Comparison of ENCODE assay signal across 9 cellular contexts in genomic region chr19:38667552-38668205, GRCh38. TPM values are rescaled to one million over a fixed set of nuclear protein-coding genes. Genes with fewer than 3 reads are reported as not detected.
DNase-seq lines count a peak whose midpoint lies in the region; ATAC-seq and TF ChIP-seq lines count a peak whose summit lies in the region.
"Had no signal": no experiment of that assay in that cellular context is flagged by ENCODE, and none has a peak within 500 bp of the region (broad histone marks: within the 10 kb centered on the region; RNA-seq: fewer than 3 reads in every experiment).

No MANE protein-coding gene starts in this region.

- H3K36me3 Mint-ChIP-seq in activated CD4-positive, alpha-beta T cell treated with anti-CD3 and anti-CD28 coated beads, Interleukin-2, amount 10 ng/mL, durations not matched to agents 7 days and 5 days (ENCODE audit: low read depth), result peaks cover 45% of the 10 kb centered on the region
- H3K36me3 Mint-ChIP-seq in memory B cell, result peaks cover 2% of the 10 kb centered on the region

- CTCF ChIA-PET in activated CD4-positive, alpha-beta T cell treated with anti-CD3 and anti-CD28 coated beads, Interleukin-2, amount 10 ng/mL, durations not matched to agents 7 days and 5 days (lab: Charles Lee), result interaction anchor here (0.6 kb wide), 1 partner anchor 773 kb away, joined by 3 read pairs; no protein-coding TSS in a partner anchor
- CTCF ChIA-PET in mammary epithelial cell (lab: Charles Lee; ENCODE audit: low non-redundant PET), result interaction anchor here (0.7 kb wide), 1 partner anchor 8 kb away, joined by 5 read pairs; no protein-coding TSS in a partner anchor

- H3K9me3 Mint-ChIP-seq in activated CD4-positive, alpha-beta T cell treated with anti-CD3 and anti-CD28 coated beads, Interleukin-2, amount 10 ng/mL, durations not matched to agents 7 days and 5 days, result no peaks in the 10 kb centered on the region
- no peaks in the 10 kb centered on the region for H3K9me3 Mint-ChIP-seq in memory B cell

- no peak for DNase-seq in activated CD4-positive, alpha-beta T cell treated with anti-CD3 and anti-CD28 coated beads, Interleukin-2, amount 10 ng/mL, durations not matched to agents 7 days and 5 days
- no peak for DNase-seq in activated CD4-positive, alpha-beta T cell treated with anti-CD3 and anti-CD28 coated beads, Interleukin-2, amount 50 U/mL, for 4 hours
- DNase-seq in mammary epithelial cell (no peak), memory B cell (ENCODE audit: low spot score in 2 of 2) (no peak), transverse colon (no peak), GF-D8 (lab: John Stamatoyannopoulos, UW) (no peak), SKM-1 (lab: John Stamatoyannopoulos, UW; ENCODE audit: unreplicated experiment) (no peak)

- H3K4me1 ChIP-seq in mammary epithelial cell (ENCODE audit: insufficient read depth, low read length) (peaks cover 89% of the 10 kb centered on the region), transverse colon (peaks cover 89 to 94% (median 93%) of the 10 kb centered on the region in 4 donors)

- 36% methylated on average over 10 of the region's 10 CpGs for WGBS in mammary epithelial cell (ENCODE audit: low coverage, missing lambda C conversion rate)
- WGBS in transverse colon (ENCODE audit: low coverage in 1 of 2), 2 donors, result 47 to 71% methylated on average over 2 to 10 of the region's 10 CpGs

- peak overlapping the region; percentile 49 for H3K9ac ChIP-seq in mammary epithelial cell (ENCODE audit: insufficient read depth, low read length)

- peaks cover 87% of the 10 kb centered on the region for H3K4me1 Mint-ChIP-seq in activated CD4-positive, alpha-beta T cell treated with anti-CD3 and anti-CD28 coated beads, Interleukin-2, amount 10 ng/mL, durations not matched to agents 7 days and 5 days
- peaks cover 50% of the 10 kb centered on the region for H3K4me1 Mint-ChIP-seq in memory B cell

- H3K27ac Mint-ChIP-seq in activated CD4-positive, alpha-beta T cell treated with anti-CD3 and anti-CD28 coated beads, Interleukin-2, amount 10 ng/mL, durations not matched to agents 7 days and 5 days, result peak overlapping the region; percentile 63
- H3K27ac Mint-ChIP-seq in memory B cell, result peak overlapping the region; percentile 90

- no peaks in the 10 kb centered on the region for H3K27me3 ChIP-seq in mammary epithelial cell (ENCODE audit: insufficient read depth, low read length)
- H3K27me3 ChIP-seq in transverse colon, result no peaks in the 10 kb centered on the region

- no peaks in the 10 kb centered on the region for H3K9me3 ChIP-seq in mammary epithelial cell (replicated peaks; ENCODE audit: insufficient read depth, low read length)
- H3K9me3 ChIP-seq in transverse colon, result no peaks in the 10 kb centered on the region

- H3K79me2 ChIP-seq in mammary epithelial cell (ENCODE audit: insufficient read depth, low read length), result peaks cover 99% of the 10 kb centered on the region

- H2AFZ ChIP-seq in mammary epithelial cell (ENCODE audit: low read depth, low read length), result no peak overlapping the region

- TF ChIP-seq CTCF in mammary epithelial cell (conservative IDR thresholded peaks at IDR 0.05 in 1 of 2, IDR thresholded peaks at IDR 0.05 in 1 of 2; ENCODE audit: extremely low read depth in 1 of 2, insufficient read depth in 1 of 2, low read depth in 1 of 2, low read length in 2 of 2) (no peak), transverse colon (IDR thresholded peaks at IDR 0.05) (no peak)

- H3K4me3 ChIP-seq in mammary epithelial cell (replicated peaks in 1 of 3; ENCODE audit: insufficient read depth in 1 of 3, low read depth in 2 of 3, low read length in 3 of 3), result no peak overlapping the region
- H3K4me3 ChIP-seq in transverse colon, result no peak overlapping the region

- no peak overlapping the region for H3K4me3 Mint-ChIP-seq in activated CD4-positive, alpha-beta T cell treated with anti-CD3 and anti-CD28 coated beads, Interleukin-2, amount 10 ng/mL, durations not matched to agents 7 days and 5 days
- peak overlapping the region; percentile 69 for H3K4me3 Mint-ChIP-seq in memory B cell

- no peak for TF ChIP-seq POLR2A in transverse colon (IDR thresholded peaks at IDR 0.05)

- H4K20me1 ChIP-seq in mammary epithelial cell (ENCODE audit: insufficient read depth, low read length), result no peaks in the 10 kb centered on the region

- H3K36me3 ChIP-seq in mammary epithelial cell (ENCODE audit: insufficient read depth, low read length) (peaks cover 3% of the 10 kb centered on the region), transverse colon (no peaks in the 10 kb centered on the region)

- ATAC-seq in memory B cell (ENCODE audit: low read depth) (peak; percentile 61), GM21529 (IDR thresholded peaks at IDR 0.05; ENCODE audit: unreplicated experiment) (no peak)

- dilution Hi-C loops in mammary epithelial cell (cut with HindIII; ENCODE audit: low sequenced_read_pairs), result no loop called here

- TSS peak; percentile 23 for BruUV-seq in mammary epithelial cell (replicated peaks; lab: Mats Ljungman, UMichigan)

- no peak for TF ChIP-seq EP300 in transverse colon (IDR thresholded peaks at IDR 0.05; ENCODE audit: low read depth)

- POLR2A ChIA-PET in activated CD4-positive, alpha-beta T cell treated with anti-CD3 and anti-CD28 coated beads, Interleukin-2, amount 10 ng/mL, durations not matched to agents 7 days and 5 days (lab: Charles Lee), result no interaction called here

- H3K27me3 Mint-ChIP-seq in activated CD4-positive, alpha-beta T cell treated with anti-CD3 and anti-CD28 coated beads, Interleukin-2, amount 10 ng/mL, durations not matched to agents 7 days and 5 days, result no peaks in the 10 kb centered on the region
- no peaks in the 10 kb centered on the region for H3K27me3 Mint-ChIP-seq in memory B cell

- in situ Hi-C loops in mammary epithelial cell (cut with MboI; ENCODE audit: low sequenced_read_pairs in 2 of 2) (no loop called here), transverse colon (cut with MboI; ENCODE audit: low pct_ligation_motif_present in 1 of 4, low pct_unique_long_range_greater_than_20kb in 1 of 4, low sequenced_read_pairs in 3 of 4) (no loop called here)

- H3K4me2 ChIP-seq in mammary epithelial cell (ENCODE audit: insufficient read depth, low read depth, low read length), result no peak overlapping the region

- H3K27ac ChIP-seq in mammary epithelial cell (ENCODE audit: insufficient read depth, low read depth, low read length) (peak overlapping the region; percentile 84), transverse colon (peak overlapping the region; percentile 99 to 100 (median 99))
- H3K27ac ChIP-seq: C4-2B had no signal

- intact Hi-C loops in mammary epithelial cell (cut with micrococcal nuclease), result no loop called here
- intact Hi-C loops in transverse colon (cut with DNase I; ENCODE audit: low total_unique reads), result no loop called here

RNA-seq across cellular contexts. Expression of gene ACTN4, which starts 20.2 kb away (rescaled TPM):
- 100 to 1,000 TPM; 337 to 354 TPM for total RNA-seq in activated CD4-positive, alpha-beta T cell treated with anti-CD3 and anti-CD28 coated beads, Interleukin-2, amount 10 ng/mL, durations not matched to agents 7 days and 5 days
- total RNA-seq in mammary epithelial cell (1,000 to 10,000 TPM in 1 of 2 donors, 100 to 1,000 TPM in 1; 951 to 1,146 TPM), transverse colon (1,000 to 10,000 TPM in 1 of 4 donors, 100 to 1,000 TPM in 3; 458 to 1,080 (median 723) TPM)
- polyA plus RNA-seq in mammary epithelial cell, result 524 TPM
- polyA minus RNA-seq in mammary epithelial cell, result 912 TPM

RNA-seq across cellular contexts. Expression of gene EIF3K, which starts 48.7 kb away (rescaled TPM):
- 100 to 1,000 TPM; 309 to 318 TPM for total RNA-seq in activated CD4-positive, alpha-beta T cell treated with anti-CD3 and anti-CD28 coated beads, Interleukin-2, amount 10 ng/mL, durations not matched to agents 7 days and 5 days
- total RNA-seq in mammary epithelial cell, result 100 to 1,000 TPM; 237 to 319 TPM
- 490 TPM for polyA plus RNA-seq in mammary epithelial cell
- polyA minus RNA-seq in mammary epithelial cell, result 368 TPM
- total RNA-seq in transverse colon, result 100 to 1,000 TPM; 267 to 660 (median 460) TPM

RNA-seq across cellular contexts. Expression of gene MAP4K1, which starts 49.9 kb away (rescaled TPM):
- total RNA-seq in activated CD4-positive, alpha-beta T cell treated with anti-CD3 and anti-CD28 coated beads, Interleukin-2, amount 10 ng/mL, durations not matched to agents 7 days and 5 days, result 100 to 1,000 TPM; 282 to 313 TPM
- total RNA-seq in mammary epithelial cell (under 1 TPM in 1 of 2 donors, not detected in 1; 0.75 TPM), transverse colon (10 to 100 TPM in 2 of 4 donors, 1 to 10 TPM in 1, not detected in 1; 4.0 to 49.0 (median 11.1) TPM)
- polyA plus RNA-seq in mammary epithelial cell, result 0.51 TPM
- not detected for polyA minus RNA-seq in mammary epithelial cell

Comparison
In these comparisons a context has a peak if more than half of its experiments do, and no peak if none do; other contexts are left out.
1. RNA of gene MAP4K1, which starts 49.9 kb away (total RNA-seq): 282 to 313 TPM in activated CD4-positive, alpha-beta T cell treated with anti-CD3 and anti-CD28 coated beads, Interleukin-2, amount 10 ng/mL, durations not matched to agents 7 days and 5 days; 4.0 to 49.0 TPM in transverse colon and 0.75 TPM in mammary epithelial cell; every median in the first group is over 4 times any median in the second.